ENCODE assay signal across 21 cellular contexts in genomic region chr3:116442331-116443021, GRCh38. TPM values are rescaled to one million over a fixed set of nuclear protein-coding genes. Genes with fewer than 3 reads are reported as not detected.
DNase-seq lines count a peak whose midpoint lies in the region; ATAC-seq and TF ChIP-seq lines count a peak whose summit lies in the region.
"Had no signal": no experiment of that assay in that cellular context is flagged by ENCODE, and none has a peak within 500 bp of the region (broad histone marks: within the 10 kb centered on the region; RNA-seq: fewer than 3 reads in every experiment).

No MANE protein-coding gene starts in this region.

- peaks cover 0 to 7% of the 10 kb centered on the region in 2 donors for H3K27me3 ChIP-seq in left lung
- no peaks in the 10 kb centered on the region for H3K27me3 ChIP-seq in neuronal stem cell (ENCODE audit: control insufficient read depth in 3 of 3, insufficient read depth in 3 of 3, low read depth in 1 of 3, low read length in 3 of 3)
- H3K27me3 ChIP-seq in trophoblast cell (ENCODE audit: insufficient read depth, low read length): no peaks in the 10 kb centered on the region
- H3K27me3 ChIP-seq: body of pancreas, vagina had no signal

- no peak overlapping the region for H2BK15ac ChIP-seq in neuronal stem cell (ENCODE audit: low read length)

- no CpG with 5 or more reads among the region's 5 CpGs for WGBS in neuronal stem cell (ENCODE audit: extremely low coverage in 2 of 2, insufficient read length in 2 of 2, insufficient replicate concordance in 1 of 2), 2 donors
- WGBS in trophoblast cell (ENCODE audit: extremely low coverage, insufficient coverage, insufficient read length): no CpG with 5 or more reads among the region's 5 CpGs

- H3K79me2 ChIP-seq in trophoblast cell (ENCODE audit: control insufficient read depth, insufficient read depth, low read length, poor library complexity): no peaks in the 10 kb centered on the region

- H3K27ac ChIP-seq in left lung (no peak overlapping the region), neuronal stem cell (replicated peaks; ENCODE audit: low read length) (no peak overlapping the region), trophoblast cell (ENCODE audit: low read depth, low read length) (no peak overlapping the region)
- H3K27ac ChIP-seq: A549; BLaER1 treated with 17β-estradiol and CSF1 and Interleukin-3, amounts not matched to agents 10 nM and 100 nM; body of pancreas; epithelial cell of prostate; gastrocnemius medialis; pancreas; vagina had no signal

- H2AK5ac ChIP-seq in neuronal stem cell (ENCODE audit: low read depth, low read length) (no peak overlapping the region), trophoblast cell (ENCODE audit: low read length) (no peak overlapping the region)

- H3K9me3 ChIP-seq in left lung: no peaks in the 10 kb centered on the region
- no peaks in the 10 kb centered on the region for H3K9me3 ChIP-seq in neuronal stem cell (replicated peaks in 1 of 2; ENCODE audit: control insufficient read depth in 2 of 2, insufficient read depth in 1 of 2, low read depth in 1 of 2, low read length in 2 of 2)
- no peaks in the 10 kb centered on the region for H3K9me3 ChIP-seq in trophoblast cell (ENCODE audit: insufficient read depth, low read depth, low read length)
- H3K9me3 ChIP-seq: A549; BLaER1 treated with 17β-estradiol and CSF1 and Interleukin-3, amounts not matched to agents 10 nM and 100 nM; body of pancreas; gastrocnemius medialis; MG63; pancreas; vagina had no signal

- H3K4me3 ChIP-seq in left lung (peak overlapping the region; percentile 4 to 22), neuronal stem cell (ENCODE audit: low read length in 2 of 2) (peak overlapping the region in 1 of 2 donors; percentile 82), trophoblast cell (ENCODE audit: low read depth, low read length) (no peak overlapping the region)
- H3K4me3 ChIP-seq: A549; BLaER1 treated with 17β-estradiol and CSF1 and Interleukin-3, amounts not matched to agents 10 nM and 100 nM; body of pancreas; gastrocnemius medialis; MG63; pancreas had no signal

- H4K8ac ChIP-seq in neuronal stem cell (ENCODE audit: low read depth, low read length) (no peak overlapping the region), trophoblast cell (ENCODE audit: low read depth, low read length) (no peak overlapping the region)

- H3K23ac ChIP-seq in neuronal stem cell (ENCODE audit: low read depth, low read length, poor library complexity): no peak overlapping the region
- H3K23ac ChIP-seq in trophoblast cell (ENCODE audit: low read length): no peak overlapping the region

- peak; percentile 64 for DNase-seq in G401 (ENCODE audit: low spot score)
- DNase-seq in astrocyte of the hippocampus (ENCODE audit: low read depth, low spot score): peak; percentile 11
- no peak for DNase-seq in left lung
- no peak for DNase-seq in neuronal stem cell (ENCODE audit: low spot score)
- no peak for DNase-seq in GDM1 (lab: John Stamatoyannopoulos, UW)
- no peak for DNase-seq in trophoblast cell
- DNase-seq in activated CD4-positive, alpha-beta T cell treated with anti-CD3 and anti-CD28 coated beads, Interleukin-2, amount 50 U/mL, for 48 hours: no peak
- DNase-seq: activated CD8-positive, alpha-beta memory T cell treated with anti-CD3 and anti-CD28 coated beads for 24 hours; activated T-cell treated with anti-CD3 and anti-CD28 coated beads, Interleukin-2, amount 50 U/mL, for 72 hours; body of pancreas; gastrocnemius medialis; MG63; NCI-H1436 treated with DMSO at 0.1 percent for 48 hours; pancreas; T1000 had no signal

- in situ Hi-C loops in G401 (cut with HindIII; ENCODE audit: low sequenced_read_pairs): loop anchor here (25.0 kb wide), 1 partner anchor 305 kb away; no protein-coding TSS in a partner anchor

- H3K9ac ChIP-seq in neuronal stem cell (ENCODE audit: low read depth, low read length, poor library complexity) (no peak overlapping the region), trophoblast cell (ENCODE audit: low read length) (no peak overlapping the region)
- H3K9ac ChIP-seq: BLaER1 treated with 17β-estradiol and CSF1 and Interleukin-3, amounts not matched to agents 10 nM and 100 nM had no signal

- no peaks in the 10 kb centered on the region for H3K36me3 ChIP-seq in left lung
- H3K36me3 ChIP-seq in neuronal stem cell (replicated peaks in 1 of 2; ENCODE audit: control insufficient read depth in 2 of 2, insufficient read depth in 2 of 2, low read length in 2 of 2): no peaks in the 10 kb centered on the region
- no peaks in the 10 kb centered on the region for H3K36me3 ChIP-seq in trophoblast cell (ENCODE audit: control insufficient read depth in 1 of 2, insufficient read depth in 2 of 2, low read length in 2 of 2)
- H3K36me3 ChIP-seq: BLaER1 treated with 17β-estradiol and CSF1 and Interleukin-3, amounts not matched to agents 10 nM and 100 nM; gastrocnemius medialis; MG63; pancreas; vagina had no signal

- H3K4ac ChIP-seq in neuronal stem cell (ENCODE audit: low read length) (no peak overlapping the region), trophoblast cell (ENCODE audit: low read depth, low read length) (no peak overlapping the region)

- H2AFZ ChIP-seq in neuronal stem cell (ENCODE audit: low read length) (peak overlapping the region; percentile 54), trophoblast cell (ENCODE audit: insufficient read depth, low read length, poor library complexity) (no peak overlapping the region)

- no peak overlapping the region for H3K4me2 ChIP-seq in neuronal stem cell (ENCODE audit: insufficient read depth, low read length, poor library complexity, severe bottlenecking)
- no peak overlapping the region for H3K4me2 ChIP-seq in trophoblast cell (ENCODE audit: low read length)
- H3K4me2 ChIP-seq: A549; BLaER1 treated with 17β-estradiol and CSF1 and Interleukin-3, amounts not matched to agents 10 nM and 100 nM had no signal

- H2BK5ac ChIP-seq in neuronal stem cell (ENCODE audit: low read length) (no peak overlapping the region), trophoblast cell (ENCODE audit: low read depth, low read length, poor library complexity) (no peak overlapping the region)

- H3K79me1 ChIP-seq in neuronal stem cell (ENCODE audit: low read depth, low read length): no peaks in the 10 kb centered on the region
- H3K79me1 ChIP-seq in trophoblast cell (ENCODE audit: low read length): no peaks in the 10 kb centered on the region

- H2BK120ac ChIP-seq in neuronal stem cell (ENCODE audit: low read depth, low read length): no peak overlapping the region
- no peak overlapping the region for H2BK120ac ChIP-seq in trophoblast cell (ENCODE audit: insufficient read depth, low read length, poor library complexity)

- no peak overlapping the region for H4K91ac ChIP-seq in neuronal stem cell (ENCODE audit: low read depth, low read length, poor library complexity)
- H4K91ac ChIP-seq in trophoblast cell (ENCODE audit: low read depth, low read length): no peak overlapping the region

- intact Hi-C loops in left lung (cut with DNase I): no loop called here

- H4K12ac ChIP-seq in trophoblast cell (ENCODE audit: low read depth, low read length): no peak overlapping the region

- H3K14ac ChIP-seq in neuronal stem cell (ENCODE audit: low read length) (no peak overlapping the region), trophoblast cell (ENCODE audit: low read length) (no peak overlapping the region)

- H3K18ac ChIP-seq in neuronal stem cell (ENCODE audit: low read length) (no peak overlapping the region), trophoblast cell (ENCODE audit: low read length) (no peak overlapping the region)

- H3K4me1 ChIP-seq in left lung: no peaks in the 10 kb centered on the region
- H3K4me1 ChIP-seq in neuronal stem cell (ENCODE audit: control insufficient read depth in 2 of 2, insufficient read depth in 1 of 2, low read depth in 1 of 2, low read length in 2 of 2): peaks cover 6 to 16% of the 10 kb centered on the region in 2 donors
- peaks cover 2 to 5% of the 10 kb centered on the region in 2 experiments for H3K4me1 ChIP-seq in trophoblast cell (ENCODE audit: control insufficient read depth in 1 of 2, insufficient read depth in 2 of 2, low read length in 2 of 2)
- H3K4me1 ChIP-seq: A549; BLaER1 treated with 17β-estradiol and CSF1 and Interleukin-3, amounts not matched to agents 10 nM and 100 nM; body of pancreas; gastrocnemius medialis; pancreas had no signal

- H2BK12ac ChIP-seq in neuronal stem cell (ENCODE audit: low read length) (no peak overlapping the region), trophoblast cell (ENCODE audit: low read length) (no peak overlapping the region)

- ATAC-seq in left lung (no peak), GM21381 (IDR thresholded peaks at IDR 0.05; ENCODE audit: unreplicated experiment) (no peak)
- ATAC-seq: A549; activated CD4-positive, CD25-positive, alpha-beta regulatory T cell treated with anti-CD3 and anti-CD28 coated beads, Interleukin-2, amount 50 U/mL, for 24 hours; activated T-cell treated with anti-CD3 and anti-CD28 coated beads, Interleukin-2, amount 50 U/mL, for 72 hours; body of pancreas; gastrocnemius medialis; pancreas had no signal

- TF ChIP-seq CTCF in left lung (IDR thresholded peaks at IDR 0.05): no peak

RNA-seq across cellular contexts. Expression of gene LSAMP, which starts 2.8 kb away (rescaled TPM):
- total RNA-seq in G401 (2014; rRNA removed; shearing (Covaris generic)): 21.5 and 45.1 TPM in 2 replicates
- total RNA-seq in left lung: 10 to 100 TPM; 26.3 to 27.6 TPM
- polyA plus RNA-seq in neuronal stem cell (2013, experiment 1 of 2): 13.2 TPM
- polyA plus RNA-seq in neuronal stem cell (2013, experiment 2 of 2): 13.7 TPM
- 0.12 TPM in 2 replicates for polyA plus RNA-seq in trophoblast cell (2013)
- total RNA-seq: activated T-cell treated with anti-CD3 and anti-CD28 coated beads, Interleukin-2, amount 50 U/mL, for 72 hours had no signal

Comparison
In these comparisons a context has a peak if more than half of its experiments do, and no peak if none do; other contexts are left out.
1. DNase-seq: peak in G401 (single experiment) and astrocyte of the hippocampus (single experiment); none in left lung (0 of 2), neuronal stem cell (single experiment), GDM1 (single experiment), trophoblast cell (0 of 2) and activated CD4-positive, alpha-beta T cell treated with anti-CD3 and anti-CD28 coated beads, Interleukin-2, amount 50 U/mL, for 48 hours (0 of 2).